ENCODE assay signal across 16 cellular contexts in genomic region chr2:145022671-145023330, GRCh38.
DNase-seq lines count a peak whose midpoint lies in the region; FAIRE-seq and TF ChIP-seq lines count a peak whose summit lies in the region.
"Had no signal": no experiment of that assay in that cellular context is flagged by ENCODE, and none has a peak within 500 bp of the region (broad histone marks: within the 10 kb centered on the region; RNA-seq: fewer than 3 reads in every experiment).

No MANE protein-coding gene starts in this region.

- DNase-seq in COLO829 (ENCODE audit: low spot score): peak; percentile 79
- DNase-seq in SK-MEL-5 (ENCODE audit: low read depth, low spot score): peak; percentile 89
- peak; percentile 96 for DNase-seq in foreskin melanocyte
- no peak for DNase-seq in smooth muscle cell (lab: John Stamatoyannopoulos, UW; ENCODE audit: unreplicated experiment)
- DNase-seq in urothelium cell line (ENCODE audit: low spot score): no peak
- DNase-seq in A673 (ENCODE audit: low spot score): no peak
- no peak for DNase-seq in endothelial cell (ENCODE audit: low spot score)
- DNase-seq in RPMI8226: no peak
- DNase-seq: activated CD4-positive, alpha-beta T cell treated with anti-CD3 and anti-CD28 coated beads, Interleukin-2, amount 10 ng/mL, durations not matched to agents 7 days and 5 days; cortex of kidney; hippocampal formation; midbrain; NCI-H1092 treated with DMSO at 0.1 percent for 48 hours; NCI-H526; sigmoid colon had no signal

- peak overlapping the region; percentile 73 for H2AFZ ChIP-seq in smooth muscle cell (ENCODE audit: low read depth)

- in situ Hi-C loops in SK-MEL-5 (cut with HindIII; ENCODE audit: low pct_unique_long_range_greater_than_20kb, low sequenced_read_pairs): no loop called here

- H3K4me1 Mint-ChIP-seq in endothelial cell (ENCODE audit: unreplicated experiment): no peaks in the 10 kb centered on the region
- H3K4me1 Mint-ChIP-seq: activated CD4-positive, alpha-beta T cell treated with anti-CD3 and anti-CD28 coated beads, Interleukin-2, amount 10 ng/mL, durations not matched to agents 7 days and 5 days had no signal

- FAIRE-seq in urothelium cell line (lab: Jason Lieb, UNC): no peak

- no peaks in the 10 kb centered on the region for H3K27me3 ChIP-seq in smooth muscle cell (ENCODE audit: low read depth)
- H3K27me3 ChIP-seq in A673 (replicated peaks; ENCODE audit: insufficient read depth, low read depth, low read length, poor library complexity): no peaks in the 10 kb centered on the region

- H3K4me3 Mint-ChIP-seq in endothelial cell (ENCODE audit: unreplicated experiment): no peak overlapping the region
- H3K4me3 Mint-ChIP-seq: activated CD4-positive, alpha-beta T cell treated with anti-CD3 and anti-CD28 coated beads, Interleukin-2, amount 10 ng/mL, durations not matched to agents 7 days and 5 days had no signal

- peaks cover 19% of the 10 kb centered on the region for H3K4me1 ChIP-seq in smooth muscle cell (ENCODE audit: low read depth)
- peaks cover 2% of the 10 kb centered on the region for H3K4me1 ChIP-seq in A673 (ENCODE audit: insufficient read depth, low read length, poor library complexity, severe bottlenecking)

- POLR2A ChIA-PET in A673 (lab: Charles Lee; ENCODE audit: low non-redundant PET): interaction anchor here (0.7 kb wide), 1 partner anchor 1709 kb away, joined by 3 read pairs; no protein-coding TSS in a partner anchor

- TF ChIP-seq CTCF in smooth muscle cell (IDR thresholded peaks at IDR 0.05; ENCODE audit: borderline replicate concordance, insufficient read depth, poor library complexity, severe bottlenecking): no peak
- TF ChIP-seq CTCF in A673 (conservative IDR thresholded peaks at IDR 0.05; ENCODE audit: low read depth, low read length): no peak
- TF ChIP-seq CTCF in endothelial cell (IDR thresholded peaks at IDR 0.05; ENCODE audit: unreplicated experiment): no peak

- H3K4me2 ChIP-seq in smooth muscle cell: peak overlapping the region; percentile 71

- H3K27me3 Mint-ChIP-seq in endothelial cell (ENCODE audit: unreplicated experiment): peaks cover 4% of the 10 kb centered on the region
- H3K27me3 Mint-ChIP-seq: activated CD4-positive, alpha-beta T cell treated with anti-CD3 and anti-CD28 coated beads, Interleukin-2, amount 10 ng/mL, durations not matched to agents 7 days and 5 days had no signal

- BruUV-seq in A673 (replicated peaks; lab: Mats Ljungman, UMichigan): no TSS peak

- intact Hi-C loops in A673 (cut with micrococcal nuclease; ENCODE audit: unreplicated experiment): no loop called here

- no peaks in the 10 kb centered on the region for H3K79me2 ChIP-seq in smooth muscle cell (ENCODE audit: low read depth)

- peak overlapping the region; percentile 32 for H3K9ac ChIP-seq in smooth muscle cell (ENCODE audit: low read depth)

- H3K9me3 ChIP-seq in smooth muscle cell (replicated peaks; ENCODE audit: low read depth): no peaks in the 10 kb centered on the region
- no peaks in the 10 kb centered on the region for H3K9me3 ChIP-seq in A673 (ENCODE audit: low read depth, low read length, poor library complexity, severe bottlenecking)
- H3K9me3 ChIP-seq: sigmoid colon had no signal

- no peak overlapping the region for H3K27ac Mint-ChIP-seq in endothelial cell (ENCODE audit: unreplicated experiment)
- H3K27ac Mint-ChIP-seq: activated CD4-positive, alpha-beta T cell treated with anti-CD3 and anti-CD28 coated beads, Interleukin-2, amount 10 ng/mL, durations not matched to agents 7 days and 5 days; activated T-helper 2 cell treated with anti-CD3 and anti-CD28 coated beads, Interferon-gamma antibody, Interleukin-2, Interleukin-4, amounts not matched to agents 10 μg/mL and 5 μg/mL and 100 μg/mL, durations not matched to agents 14 hours and 24 hours and 36 hours had no signal

- no peaks in the 10 kb centered on the region for H3F3A ChIP-seq in smooth muscle cell (ENCODE audit: low read depth)

- CTCF ChIA-PET in A673 (lab: Charles Lee): no interaction called here

- peak overlapping the region; percentile 80 for H3K27ac ChIP-seq in smooth muscle cell (ENCODE audit: low read depth)
- H3K27ac ChIP-seq in A673 (ENCODE audit: low read depth, low read length, poor library complexity, severe bottlenecking): no peak overlapping the region
- H3K27ac ChIP-seq: sigmoid colon had no signal

- no peaks in the 10 kb centered on the region for H3K36me3 Mint-ChIP-seq in endothelial cell (ENCODE audit: low read depth, unreplicated experiment)

- H3K36me3 ChIP-seq in smooth muscle cell (ENCODE audit: low read depth) (no peaks in the 10 kb centered on the region), A673 (ENCODE audit: insufficient read depth, low read length, poor library complexity, severe bottlenecking) (no peaks in the 10 kb centered on the region)
- H3K36me3 ChIP-seq: sigmoid colon had no signal

- no peaks in the 10 kb centered on the region for H4K20me1 ChIP-seq in smooth muscle cell (ENCODE audit: low read depth)

- H3K4me3 ChIP-seq in smooth muscle cell (no peak overlapping the region), A673 (ENCODE audit: low read depth, low read length, poor library complexity, severe bottlenecking) (no peak overlapping the region)
- H3K4me3 ChIP-seq: sigmoid colon had no signal

- 30% methylated on average over 5 of the region's 5 CpGs for WGBS in smooth muscle cell (ENCODE audit: low lambda C conversion rate)

- no peaks in the 10 kb centered on the region for H3K9me3 Mint-ChIP-seq in endothelial cell (ENCODE audit: unreplicated experiment)
- H3K9me3 Mint-ChIP-seq: activated CD4-positive, alpha-beta T cell treated with anti-CD3 and anti-CD28 coated beads, Interleukin-2, amount 10 ng/mL, durations not matched to agents 7 days and 5 days; activated T-helper 2 cell treated with anti-CD3 and anti-CD28 coated beads, Interferon-gamma antibody, Interleukin-2, Interleukin-4, amounts not matched to agents 10 μg/mL and 5 μg/mL and 100 μg/mL, durations not matched to agents 14 hours and 24 hours and 36 hours had no signal

Comparison
In these comparisons a context has a peak if more than half of its experiments do, and no peak if none do; other contexts are left out.
1. DNase-seq: peak in COLO829 (single experiment), SK-MEL-5 (single experiment) and foreskin melanocyte (single experiment); none in smooth muscle cell (single experiment), urothelium cell line (single experiment), A673 (single experiment), endothelial cell (single experiment) and RPMI8226 (single experiment).